Comparison of ENCODE assay signal across 10 cellular contexts in the genomic region with DNA sequence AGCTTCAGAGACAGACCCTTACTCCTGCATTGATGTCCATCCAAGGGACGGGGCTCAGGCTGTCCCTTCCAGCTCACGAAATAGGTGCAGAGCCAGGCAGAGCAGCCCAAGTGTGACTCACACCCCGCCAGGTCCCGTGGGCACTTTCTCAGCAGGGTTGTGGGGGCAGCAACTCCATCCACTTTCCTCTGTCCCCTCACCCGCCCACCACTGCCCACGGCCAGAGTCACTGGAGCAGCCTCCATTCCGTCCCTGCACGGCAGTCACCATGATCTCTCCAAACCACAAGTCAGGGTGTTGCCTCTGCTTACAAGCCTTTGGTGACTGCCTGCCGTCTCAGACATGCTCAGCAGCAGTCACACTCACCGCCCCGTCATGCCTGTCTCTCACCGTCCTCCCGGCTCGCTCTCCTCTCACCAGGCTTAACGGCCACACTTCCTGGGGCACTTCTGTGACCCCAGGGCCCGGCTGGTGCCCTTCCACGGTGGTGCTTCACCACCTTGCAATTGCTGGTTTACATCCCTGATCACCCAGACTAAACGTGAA. TPM values are rescaled to one million over a fixed set of nuclear protein-coding genes. Genes with fewer than 3 reads are reported as not detected.
DNase-seq lines count a peak whose midpoint lies in the region; ATAC-seq, FAIRE-seq and TF ChIP-seq lines count a peak whose summit lies in the region.
"Had no signal": no experiment of that assay in that cellular context is flagged by ENCODE, and none has a peak within 500 bp of the region (broad histone marks: within the 10 kb centered on the region; RNA-seq: fewer than 3 reads in every experiment).

No MANE protein-coding gene starts in this region.

- H3K27ac ChIP-seq in H9 (ENCODE audit: insufficient read length, low read depth, low read length), result no peak overlapping the region
- H3K27ac ChIP-seq in esophagus (ENCODE audit: low read depth in 2 of 2, low read length in 1 of 2), result peak overlapping the region; percentile 2 to 88

- no peak overlapping the region for H3K9ac ChIP-seq in H9 (ENCODE audit: extremely low read depth, insufficient read length, low read length)

- peak overlapping the region in 1 of 2 donors; percentile 3 for H3K4me3 ChIP-seq in esophagus (ENCODE audit: low read depth in 1 of 2, low read length in 2 of 2)

- no peak overlapping the region for H4K5ac ChIP-seq in H9 (ENCODE audit: insufficient read length, low read depth, low read length)

- H2AK5ac ChIP-seq in H9 (ENCODE audit: insufficient read length, low read length), result no peak overlapping the region

- no peak overlapping the region for H3K4me2 ChIP-seq in H9 (ENCODE audit: insufficient read depth, insufficient read length, low read length)

- H3K9me3 ChIP-seq in H9 (ENCODE audit: control insufficient read depth, low read depth, low read length) (no peaks in the 10 kb centered on the region), esophagus (ENCODE audit: control insufficient read depth in 2 of 2, insufficient read depth in 1 of 2, low read depth in 1 of 2, low read length in 1 of 2) (no peaks in the 10 kb centered on the region)

- H2BK15ac ChIP-seq in H9 (ENCODE audit: low read depth, low read length), result no peak overlapping the region

- peaks cover 1% of the 10 kb centered on the region; the same call in 1 of the 2 replicates for H3K27me3 Mint-ChIP-seq in H9 (ENCODE audit: low read depth)

- in situ Hi-C loops in GM13976 (cut with MboI; ENCODE audit: low sequenced_read_pairs, unreplicated experiment), result no loop called here

- no peak overlapping the region for H3T11ph ChIP-seq in H9 (ENCODE audit: low read length)

- no peak overlapping the region for H2AFZ ChIP-seq in H9 (ENCODE audit: low read length)

- ATAC-seq in GM18502 (IDR thresholded peaks at IDR 0.05; ENCODE audit: poor library complexity, unreplicated experiment) (no peak), left cardiac atrium (no peak)

- H2BK120ac ChIP-seq in H9 (ENCODE audit: low read depth, low read length, poor library complexity, severe bottlenecking), result no peak overlapping the region

- peaks cover 10 to 17% of the 10 kb centered on the region in 2 experiments for H3K4me1 Mint-ChIP-seq in H9

- no peak overlapping the region for H2BK12ac ChIP-seq in H9 (ENCODE audit: insufficient read length, low read depth, low read length)

- H3K4me1 ChIP-seq in H9 (ENCODE audit: insufficient read depth, low read length), result no peaks in the 10 kb centered on the region; the same call in 1 of the 2 replicates
- H3K4me1 ChIP-seq in esophagus (ENCODE audit: control insufficient read depth in 2 of 2, insufficient read depth in 2 of 2, low read length in 1 of 2), result peaks cover 6 to 29% of the 10 kb centered on the region in 2 donors

- no peak overlapping the region for H2BK5ac ChIP-seq in H9 (ENCODE audit: insufficient read length, low read length)

- no peak overlapping the region for H3K4me3 Mint-ChIP-seq in H9

- H3K27me3 ChIP-seq in H9 (ENCODE audit: insufficient read depth, low read length) (no peaks in the 10 kb centered on the region), esophagus (ENCODE audit: control insufficient read depth in 1 of 2, insufficient read depth in 2 of 2, low read length in 2 of 2) (no peaks in the 10 kb centered on the region)

- peak overlapping the region in 2 of 3 experiments; percentile 46 to 74; a peak in 3 of 7 replicates for H3K27ac Mint-ChIP-seq in H9

- intact Hi-C loops in left cardiac atrium (cut with DNase I), result no loop called here

- no peak for FAIRE-seq in GM12891 (lab: Jason Lieb, UNC)

- no peak for TF ChIP-seq POLR2A in GM12891 (IDR thresholded peaks at IDR 0.05; ENCODE audit: low read depth, low read length)

- no peak for DNase-seq in H9
- peak; percentile 39 to 45 for DNase-seq in activated CD4-positive, alpha-beta T cell treated with anti-CD3 and anti-CD28 coated beads, Interleukin-2, amount 50 U/mL, for 4 hours
- DNase-seq in stimulated activated CD4-positive, alpha-beta T cell treated with anti-CD3 and anti-CD28 coated beads, Interleukin-15, amount 100 ng/mL, for 48 hours (ENCODE audit: low read depth in 2 of 2), result peak; percentile 51 to 59
- DNase-seq in GM13976 (ENCODE audit: low spot score), result no peak
- no peak for DNase-seq in left cardiac atrium
- no peak for DNase-seq in GM12891 (ENCODE audit: insufficient read length, low spot score)

- no peak overlapping the region for H3K18ac ChIP-seq in H9 (ENCODE audit: insufficient read length, low read depth, low read length)

- H3K36me3 Mint-ChIP-seq in H9 (ENCODE audit: insufficient read depth in 1 of 3, low read depth in 3 of 3), result no peaks in the 10 kb centered on the region; a peak in 1 of 7 replicates

- H3K9me3 Mint-ChIP-seq in H9, result no peaks in the 10 kb centered on the region

- H3K36me3 ChIP-seq in esophagus (ENCODE audit: control insufficient read depth in 2 of 2, insufficient read depth in 2 of 2, low read length in 1 of 2), result no peaks in the 10 kb centered on the region

- no peak overlapping the region for H3K4ac ChIP-seq in H9 (ENCODE audit: low read depth, low read length)

- H3K23ac ChIP-seq in H9 (ENCODE audit: insufficient read length, low read depth, low read length), result no peak overlapping the region

- H2BK20ac ChIP-seq in H9 (ENCODE audit: low read depth, low read length, poor library complexity, severe bottlenecking), result no peak overlapping the region

- H3K23me2 ChIP-seq in H9 (ENCODE audit: insufficient read length, low read depth, low read length, poor library complexity, severe bottlenecking), result no peaks in the 10 kb centered on the region

- H4K91ac ChIP-seq in H9 (ENCODE audit: insufficient read length, low read depth, low read length), result no peak overlapping the region

- TF ChIP-seq CTCF in H9 (conservative IDR thresholded peaks at IDR 0.05) (no peak), GM13976 (IDR thresholded peaks at IDR 0.05; ENCODE audit: borderline replicate concordance, control extremely low read depth, extremely low read depth, insufficient read depth, missing control alignments) (no peak)

- H3K14ac ChIP-seq in H9 (ENCODE audit: insufficient read depth, low read length), result peak overlapping the region; percentile 25; the same call in 1 of the 2 replicates

- no peaks in the 10 kb centered on the region for H3K79me1 ChIP-seq in H9 (ENCODE audit: insufficient read depth, low read depth, low read length, poor library complexity, severe bottlenecking)

- H4K8ac ChIP-seq in H9 (replicated peaks; ENCODE audit: insufficient read length, low read depth, low read length), result no peak overlapping the region

- H4K20me1 ChIP-seq in H9 (ENCODE audit: control insufficient read depth, insufficient read depth, insufficient read length), result no peaks in the 10 kb centered on the region

- no CpG with 5 or more reads among the region's 18 CpGs for WGBS in H9 (ENCODE audit: extremely low coverage, insufficient read length, low lambda C conversion rate)
- 42 to 61% methylated on average over 18 of the region's 18 CpGs for WGBS in esophagus, 2 donors

- H3K79me2 ChIP-seq in H9 (ENCODE audit: insufficient read depth, low read length), result no peaks in the 10 kb centered on the region

- H3K56ac ChIP-seq in H9 (ENCODE audit: insufficient read length, low read depth, low read length), result no peak overlapping the region

TF ChIP-seq in GM12891, 5 proteins besides CTCF, POLR2A, EP300 and RAD21:
- no peak for TF ChIP-seq POU2F2 (IDR thresholded peaks at IDR 0.05; ENCODE audit: low read depth, low read length)
- TF ChIP-seq POLR2AphosphoS5 (IDR thresholded peaks at IDR 0.05; ENCODE audit: low read depth, low read length), result no peak
- TF ChIP-seq PAX5 (IDR thresholded peaks at IDR 0.05; ENCODE audit: insufficient read depth, low read length, severe bottlenecking), result no peak
- TF ChIP-seq SPI1 (IDR thresholded peaks at IDR 0.05; ENCODE audit: low read depth, low read length), result no peak
- no peak for TF ChIP-seq TAF1 (IDR thresholded peaks at IDR 0.05; ENCODE audit: low read depth, low read length)

RNA-seq across cellular contexts. Expression of a gene that starts 39.3 kb away (rescaled TPM):
- total RNA-seq in H9 (2021), result not detected in 2 replicates
- polyA plus RNA-seq in esophagus, result 100 to 1,000 TPM; 224 to 330 TPM
- not detected for total RNA-seq in left cardiac atrium
- polyA plus RNA-seq in GM12891 (2012; ENCODE audit: low read depth, missing spikeins), result not detected
- total RNA-seq: fibroblast of villous mesenchyme, NCI-H460 had no signal

Comparison
In these comparisons a context has a peak if more than half of its experiments do, and no peak if none do; other contexts are left out.
1. DNase-seq: peak in activated CD4-positive, alpha-beta T cell treated with anti-CD3 and anti-CD28 coated beads, Interleukin-2, amount 50 U/mL, for 4 hours (2 of 2) and stimulated activated CD4-positive, alpha-beta T cell treated with anti-CD3 and anti-CD28 coated beads, Interleukin-15, amount 100 ng/mL, for 48 hours (2 of 2); none in H9 (single experiment), GM13976 (single experiment), left cardiac atrium (single experiment) and GM12891 (single experiment).